ENCODE assay signal across 20 cellular contexts in the genomic region with DNA sequence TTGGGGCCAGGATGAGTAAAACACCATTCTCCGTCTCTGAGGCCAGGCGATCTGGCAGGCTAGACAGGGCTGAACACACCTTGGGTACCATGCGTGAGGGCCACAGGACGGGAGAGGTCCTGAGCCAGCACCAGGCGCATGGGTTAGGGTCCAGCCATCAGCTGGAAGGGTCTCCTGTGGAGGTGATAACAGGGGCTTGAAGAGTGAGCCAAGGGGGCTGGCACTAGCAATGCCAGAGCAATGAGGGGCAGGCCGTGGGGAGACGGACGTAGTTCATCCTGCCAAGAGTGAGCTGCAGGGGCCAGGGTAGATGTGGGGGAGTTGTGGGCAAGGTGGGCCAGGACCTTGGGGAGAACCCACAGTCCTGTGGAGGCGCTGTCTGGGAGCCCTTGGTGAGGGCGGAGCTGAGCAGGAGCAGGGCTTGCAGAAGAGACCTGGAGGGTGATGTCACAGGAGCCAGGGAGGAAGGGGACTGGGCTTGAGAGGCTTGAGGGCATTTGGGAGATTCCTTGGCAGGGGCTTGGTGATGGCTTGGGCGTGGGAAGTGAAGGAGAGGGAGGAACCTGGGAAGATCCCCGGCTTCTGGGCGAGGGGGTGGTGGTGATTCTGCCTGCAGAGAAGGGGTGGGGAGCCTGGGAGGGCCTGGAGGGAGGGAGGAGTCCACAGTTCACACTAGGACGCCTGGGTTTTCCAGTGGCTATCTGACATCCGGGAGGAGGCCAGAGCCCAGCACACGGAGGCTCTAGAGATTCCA. TPM values are rescaled to one million over a fixed set of nuclear protein-coding genes. Genes with fewer than 3 reads are reported as not detected.
"Had no signal": no experiment of that assay in that cellular context is flagged by ENCODE, and none has a peak within 500 bp of the region (broad histone marks: within the 10 kb centered on the region; RNA-seq: fewer than 3 reads in every experiment).

No MANE protein-coding gene starts in this region.

- H3K9me3 ChIP-seq: esophagus squamous epithelium, prostate gland had no signal

- H3K36me3 ChIP-seq: esophagus squamous epithelium, left lung, prostate gland had no signal

- H3K4me2 ChIP-seq: smooth muscle cell had no signal

- H3K4me3 ChIP-seq: coronary artery, esophagus squamous epithelium, left lung, prostate gland, smooth muscle cell had no signal

- ATAC-seq: activated CD8-positive, alpha-beta T cell treated with anti-CD3 and anti-CD28 coated beads, Interleukin-2, amount 10 ng/mL, durations not matched to agents 7 days and 5 days; activated naive CD4-positive, alpha-beta T cell treated with anti-CD3 and anti-CD28 coated beads, Interleukin-2, amount 50 U/mL, for 72 hours; left lung; right cardiac atrium; WTC11 had no signal

- FAIRE-seq: endothelial cell of umbilical vein, keratinocyte had no signal

- H3K27ac ChIP-seq: coronary artery, esophagus squamous epithelium, left lung, prostate gland had no signal

- DNase-seq: activated CD4-positive, alpha-beta T cell treated with anti-CD3 and anti-CD28 coated beads for 4 hours; activated CD8-positive, alpha-beta memory T cell treated with anti-CD3 and anti-CD28 coated beads, Interleukin-2, amount 50 U/mL, for 4 hours; activated CD8-positive, alpha-beta T cell treated with anti-CD3 and anti-CD28 coated beads, Interleukin-2, amount 10 ng/mL, durations not matched to agents 7 days and 5 days; activated gamma-delta T cell; activated T-cell treated with anti-CD3 and anti-CD28 coated beads, Interleukin-2, amount 50 U/mL, for 48 hours; caudate nucleus; effector CD4-positive, alpha-beta T cell; esophagus squamous epithelium; hippocampal formation; occipital lobe; T-helper 2 cell had no signal

RNA-seq across cellular contexts. Expression of a gene that starts 6.3 kb away (rescaled TPM):
- total RNA-seq: endothelial cell of umbilical vein, right cardiac atrium had no signal
